ENCODE assay signal across 7 cellular contexts in genomic region chr2:111424863-111425309, GRCh38.
A peak's percentile ranks its signal among the peaks of the same experiment; 100 is the strongest.
DNase-seq lines count a peak whose midpoint lies in the region; ATAC-seq, FAIRE-seq and TF ChIP-seq lines count a peak whose summit lies in the region.
"Not testable (repeated sequence)": the region's sequence is repeated elsewhere in the genome, so short reads cannot be mapped to it uniquely, and the experiment has no call there.

No MANE protein-coding gene starts in this region.

- not testable (repeated sequence) for H3K4me2 ChIP-seq in K562 (ENCODE audit: insufficient read depth, low read length)

- H3K4me1 Mint-ChIP-seq in activated CD4-positive, alpha-beta T cell treated with anti-CD3 and anti-CD28 coated beads for 36 hours, result peaks cover 27% of the 10 kb centered on the region

- DNase-seq in activated CD4-positive, alpha-beta T cell treated with anti-CD3 and anti-CD28 coated beads for 36 hours, result peak; percentile 49
- peak; percentile 85 to 86 for DNase-seq in activated T-cell treated with anti-CD3 and anti-CD28 coated beads, Interleukin-2, amount 50 U/mL, for 48 hours
- not testable (repeated sequence) for DNase-seq in K562 (ENCODE audit: extremely low read depth in 1 of 4, low spot score in 3 of 4)
- peak; percentile 71 for DNase-seq in stimulated activated CD4-positive, alpha-beta T cell treated with anti-CD3 and anti-CD28 coated beads, Interleukin-15, amount 100 ng/mL, for 24 hours

- H3K27ac ChIP-seq in K562 (ENCODE audit: extremely low read depth, low read depth, low read length), result not testable (repeated sequence)

- not testable (repeated sequence) for H3K4me3 Mint-ChIP-seq in activated CD4-positive, alpha-beta T cell treated with anti-CD3 and anti-CD28 coated beads for 36 hours

- in situ Hi-C loops in K562 (cut with MboI), result not testable (repeated sequence)

- POLR2A ChIA-PET in activated CD4-positive, alpha-beta T cell treated with anti-CD3 and anti-CD28 coated beads for 36 hours (lab: Charles Lee); K562 (lab: Yijun Ruan, JAX): not testable (repeated sequence)

- intact Hi-C loops in activated CD4-positive, alpha-beta T cell treated with anti-CD3 and anti-CD28 coated beads for 36 hours (cut with DNase I, micrococcal nuclease), result loop anchor here in 1 of 2 experiments (10.0 kb wide), 1 partner anchor 310 kb away; no protein-coding TSS in a partner anchor
- intact Hi-C loops in K562 (cut with micrococcal nuclease), result not testable (repeated sequence)

- TF ChIP-seq CTCF in K562 (IDR thresholded peaks at IDR 0.05 in 2 of 3, conservative IDR thresholded peaks at IDR 0.05 in 1 of 3; ENCODE audit: insufficient read depth in 2 of 3, low read depth in 1 of 3, low read length in 3 of 3), result not testable (repeated sequence)

- not testable (repeated sequence) for TF ChIP-seq RAD21 in K562 (CRISPR knock-in tag; conservative IDR thresholded peaks at IDR 0.05 in 1 of 2, IDR thresholded peaks at IDR 0.05 in 1 of 2)

- H3K4me3 ChIP-seq in K562, result not testable (repeated sequence)

- not testable (repeated sequence) for TF ChIP-seq EP300 in K562 (IDR thresholded peaks at IDR 0.05; ENCODE audit: low read length)

- H3K9me3 ChIP-seq in K562 (replicated peaks; ENCODE audit: control insufficient read depth, insufficient read depth, low read depth, low read length), result not testable (repeated sequence)

- not testable (repeated sequence) for H3K9ac ChIP-seq in K562 (ENCODE audit: insufficient read depth in 1 of 2, low read depth in 2 of 2, low read length in 2 of 2)

- not testable (repeated sequence) for H3K9me3 Mint-ChIP-seq in activated CD4-positive, alpha-beta T cell treated with anti-CD3 and anti-CD28 coated beads for 36 hours (ENCODE audit: low read depth)

- peak; percentile 37 for ATAC-seq in GM18858 (IDR thresholded peaks at IDR 0.05; ENCODE audit: unreplicated experiment)
- peak; percentile 54 for ATAC-seq in HG02588 (IDR thresholded peaks at IDR 0.05; ENCODE audit: unreplicated experiment)
- ATAC-seq in HG03442 (IDR thresholded peaks at IDR 0.05; ENCODE audit: unreplicated experiment), result peak; percentile 61
- peak; percentile 61 for ATAC-seq in activated CD4-positive, alpha-beta T cell treated with anti-CD3 and anti-CD28 coated beads for 36 hours
- peak; percentile 19; the same call in 2 of the 3 replicates for ATAC-seq in K562

- TSS peak; percentile 36 for BruUV-seq in K562 (replicated peaks; lab: Mats Ljungman, UMichigan)

- CTCF ChIA-PET in activated CD4-positive, alpha-beta T cell treated with anti-CD3 and anti-CD28 coated beads for 36 hours (lab: Charles Lee); K562 (lab: Yijun Ruan, JAX; ENCODE audit: low intra/inter-chr PET ratio): not testable (repeated sequence)

- not testable (repeated sequence) for TF ChIP-seq POLR2A in K562 (conservative IDR thresholded peaks at IDR 0.05)

- not testable (repeated sequence) for H2AFZ ChIP-seq in K562 (ENCODE audit: low read depth, low read length)

- FAIRE-seq in K562 (lab: Jason Lieb, UNC), result peak; percentile 68

- H4K20me1 ChIP-seq in K562 (replicated peaks; ENCODE audit: control insufficient read depth, insufficient read depth, low read length), result not testable (repeated sequence)

- H3K27me3 Mint-ChIP-seq in activated CD4-positive, alpha-beta T cell treated with anti-CD3 and anti-CD28 coated beads for 36 hours, result not testable (repeated sequence)

- not testable (repeated sequence) for H3K36me3 Mint-ChIP-seq in activated CD4-positive, alpha-beta T cell treated with anti-CD3 and anti-CD28 coated beads for 36 hours (ENCODE audit: low read depth)

- 66% methylated on average over 3 of the region's 5 CpGs for WGBS in K562 (ENCODE audit: insufficient coverage, low coverage, missing lambda C conversion rate)

- not testable (repeated sequence) for H3K4me1 ChIP-seq in K562 (replicated peaks in 1 of 2; ENCODE audit: control insufficient read depth in 2 of 2, insufficient read depth in 2 of 2, low read length in 2 of 2)

- not testable (repeated sequence) for H3K27me3 ChIP-seq in K562 (ENCODE audit: control insufficient read depth in 2 of 2, insufficient read depth in 2 of 2, low read length in 2 of 2)

- not testable (repeated sequence) for H3K36me3 ChIP-seq in K562 (ENCODE audit: control insufficient read depth, insufficient read depth, low read length)

- H3K9me1 ChIP-seq in K562 (ENCODE audit: control insufficient read depth, insufficient read depth, low read length), result not testable (repeated sequence)

- peaks cover 48% of the 10 kb centered on the region for H3K79me2 ChIP-seq in K562 (ENCODE audit: control insufficient read depth, insufficient read depth, low read length)

- not testable (repeated sequence) for H3K27ac Mint-ChIP-seq in activated CD4-positive, alpha-beta T cell treated with anti-CD3 and anti-CD28 coated beads for 36 hours
